In the genomic region with DNA sequence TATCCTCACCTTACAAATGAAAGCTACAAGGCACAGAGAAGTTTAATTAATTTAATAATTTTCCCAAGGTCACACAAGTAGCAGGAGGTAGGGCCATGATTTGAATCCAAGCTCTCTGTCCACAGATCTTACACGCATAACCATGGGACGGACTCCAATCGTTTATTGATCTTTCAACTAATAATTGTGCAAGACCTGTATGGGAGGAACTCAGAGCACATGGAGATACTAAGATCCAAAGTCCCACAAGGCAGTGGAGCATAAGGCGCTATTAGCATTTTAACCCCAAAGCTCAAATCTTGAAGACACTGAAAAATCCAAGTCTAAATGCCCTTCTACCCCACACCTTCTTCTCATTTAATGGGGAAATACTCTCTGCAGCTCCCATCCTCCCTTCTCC, we compare ENCODE assay signal across 22 cellular contexts.
DNase-seq lines count a peak whose midpoint lies in the region; ATAC-seq, FAIRE-seq and TF ChIP-seq lines count a peak whose summit lies in the region.
"Had no signal": no experiment of that assay in that cellular context is flagged by ENCODE, and none has a peak within 500 bp of the region (broad histone marks: within the 10 kb centered on the region; RNA-seq: fewer than 3 reads in every experiment).

No MANE protein-coding gene starts in this region.

- TF ChIP-seq CTCF in liver (IDR thresholded peaks at IDR 0.05; ENCODE audit: low read depth, low read length, missing input control) (no peak), HepG2 (CRISPR knock-in tag; IDR thresholded peaks at IDR 0.05) (no peak), neural crest cell (conservative IDR thresholded peaks at IDR 0.05) (no peak), GM13976 (IDR thresholded peaks at IDR 0.05; ENCODE audit: borderline replicate concordance, control extremely low read depth, extremely low read depth, insufficient read depth, missing control alignments) (no peak)

- DNase-seq in HepG2 (ENCODE audit: low spot score) = no peak
- DNase-seq in mesendoderm = no peak
- DNase-seq in neural crest cell (ENCODE audit: low read depth, low spot score) = no peak
- no peak for DNase-seq in activated T-cell treated with anti-CD3 and anti-CD28 coated beads for 4 hours
- DNase-seq in GDM1 (lab: John Stamatoyannopoulos, UW) = no peak
- DNase-seq in GM13976 (ENCODE audit: low spot score) = no peak
- DNase-seq: Calu3; CD4-positive, alpha-beta memory T cell; DND-41; EL; H7; HFFc6 had no signal

- no peaks in the 10 kb centered on the region for H3K79me1 ChIP-seq in mesendoderm (ENCODE audit: low read length)

- no peak overlapping the region for H2BK15ac ChIP-seq in mesendoderm (replicated peaks; ENCODE audit: low read depth)

- no peak for ATAC-seq in HepG2
- ATAC-seq: GM23338, HCT116 had no signal

- peaks cover 12% of the 10 kb centered on the region for H3K27me3 Mint-ChIP-seq in neural crest cell (ENCODE audit: low read depth)
- H3K27me3 Mint-ChIP-seq: IgD-negative memory B cell had no signal

- peaks cover 3% of the 10 kb centered on the region for H3K9me3 Mint-ChIP-seq in neural crest cell
- H3K9me3 Mint-ChIP-seq: GM23338 had no signal

- no peak for TF ChIP-seq EP300 in HepG2 (IDR thresholded peaks at IDR 0.05; ENCODE audit: low read depth in 2 of 2, low read length in 2 of 2)
- no peak for TF ChIP-seq EP300 in HepG2 (CRISPR knock-in tag; IDR thresholded peaks at IDR 0.05; ENCODE audit: borderline replicate concordance)

- no peak for FAIRE-seq in HepG2 (lab: Jason Lieb, UNC)
- FAIRE-seq: GM12891, GM18507, HTR-8/SVneo had no signal

- H2BK5ac ChIP-seq in mesendoderm (ENCODE audit: low read length) = peak overlapping the region; percentile 14

- H3K9ac ChIP-seq in liver (ENCODE audit: low read depth in 1 of 2, low read length in 2 of 2) (no peak overlapping the region), HepG2 (ENCODE audit: insufficient read depth, low read depth, low read length) (no peak overlapping the region), mesendoderm (ENCODE audit: low read length) (no peak overlapping the region)
- H3K9ac ChIP-seq: BLaER1 had no signal

- peak overlapping the region; percentile 56 for H3K56ac ChIP-seq in mesendoderm (ENCODE audit: low read length)

- no peak overlapping the region for H4K8ac ChIP-seq in mesendoderm (ENCODE audit: low read depth, low read length)

- H3K79me2 ChIP-seq in HepG2 (ENCODE audit: insufficient read depth, low read length) = no peaks in the 10 kb centered on the region
- H3K79me2 ChIP-seq in mesendoderm (ENCODE audit: control insufficient read depth, insufficient read depth, low read length) = no peaks in the 10 kb centered on the region

- BruUV-seq in HepG2 (replicated peaks; lab: Mats Ljungman, UMichigan) = no TSS peak

- H3K9me3 ChIP-seq in liver (ENCODE audit: control insufficient read depth in 4 of 4, low read length in 3 of 4) = no peaks in the 10 kb centered on the region
- no peaks in the 10 kb centered on the region for H3K9me3 ChIP-seq in HepG2 (ENCODE audit: low read length)
- H3K9me3 ChIP-seq: BLaER1 had no signal

- H3K4me3 Mint-ChIP-seq in neural crest cell = no peak overlapping the region
- H3K4me3 Mint-ChIP-seq: CD14-positive monocyte; CD4-positive, alpha-beta memory T cell; GM23338; HFFc6; IgD-negative memory B cell had no signal

- H3K36me3 ChIP-seq in liver (ENCODE audit: control insufficient read depth in 4 of 4, insufficient read depth in 3 of 4, low read depth in 1 of 4, low read length in 3 of 4) (no peaks in the 10 kb centered on the region), HepG2 (replicated peaks in 1 of 2; ENCODE audit: control insufficient read depth in 1 of 2, insufficient read depth in 2 of 2, low read length in 2 of 2) (no peaks in the 10 kb centered on the region), mesendoderm (ENCODE audit: control insufficient read depth, insufficient read depth, low read length) (no peaks in the 10 kb centered on the region)
- H3K36me3 ChIP-seq: BLaER1 had no signal

- H3K4me1 ChIP-seq in liver (ENCODE audit: control insufficient read depth in 4 of 4, insufficient read depth in 4 of 4, low read length in 3 of 4) (peaks cover 2 to 6% (median 4%) of the 10 kb centered on the region in 4 donors), HepG2 (ENCODE audit: insufficient read depth, low read length) (no peaks in the 10 kb centered on the region), mesendoderm (ENCODE audit: control insufficient read depth, low read depth, low read length) (peaks cover 16% of the 10 kb centered on the region)

- no peaks in the 10 kb centered on the region for H4K20me1 ChIP-seq in HepG2 (ENCODE audit: insufficient read depth, low read length)
- H4K20me1 ChIP-seq: BLaER1 had no signal

- no peak for TF ChIP-seq POLR2A in HepG2 (IDR thresholded peaks at IDR 0.05; ENCODE audit: insufficient read depth in 1 of 2, low read depth in 2 of 2, low read length in 2 of 2)

- WGBS in liver = 36% methylated on average over 4 of the region's 4 CpGs
- whole genome bisulfite sequencing in HepG2 (ENCODE audit: low lambda C conversion rate) = 38% methylated on average over 4 of the region's 4 CpGs
- WGBS in mesendoderm (ENCODE audit: extremely low coverage, insufficient coverage, low lambda C conversion rate) = no CpG with 5 or more reads among the region's 4 CpGs

- H3K36me3 Mint-ChIP-seq in neural crest cell (ENCODE audit: low read depth) = no peaks in the 10 kb centered on the region
- H3K36me3 Mint-ChIP-seq: CD14-positive monocyte; CD4-positive, alpha-beta memory T cell had no signal

- peaks cover 15% of the 10 kb centered on the region for H3K4me1 Mint-ChIP-seq in neural crest cell
- H3K4me1 Mint-ChIP-seq: CD14-positive monocyte; CD4-positive, alpha-beta memory T cell; IgD-negative memory B cell had no signal

- POLR2A ChIA-PET in HepG2 (lab: Yijun Ruan, JAX) = no interaction called here

- H2BK120ac ChIP-seq in mesendoderm (ENCODE audit: low read depth, low read length) = no peak overlapping the region

- no peak overlapping the region for H3K27ac ChIP-seq in liver (ENCODE audit: low read depth in 1 of 2, low read length in 2 of 2)
- H3K27ac ChIP-seq in HepG2 (ENCODE audit: extremely low read length, insufficient read depth, low read length) = no peak overlapping the region
- H3K27ac ChIP-seq in mesendoderm (ENCODE audit: low read depth, low read length) = no peak overlapping the region
- H3K27ac ChIP-seq: 22Rv1, BLaER1 had no signal

- no peak overlapping the region for H4K5ac ChIP-seq in mesendoderm (ENCODE audit: low read length)

- no peak overlapping the region for H2AK5ac ChIP-seq in mesendoderm (ENCODE audit: low read length)

- CTCF ChIA-PET in HepG2 (lab: Yijun Ruan, JAX; ENCODE audit: low intra/inter-chr PET ratio, low total read pairs) = no interaction called here

- TF ChIP-seq RAD21 in liver (IDR thresholded peaks at IDR 0.05) = peak; percentile 26 to 59
- TF ChIP-seq RAD21 in HepG2 (CRISPR knock-in tag; IDR thresholded peaks at IDR 0.05) = no peak

- H3K27ac Mint-ChIP-seq in neural crest cell (ENCODE audit: unreplicated experiment) = peak overlapping the region; percentile 51
- H3K27ac Mint-ChIP-seq: CD14-positive monocyte; CD4-positive, alpha-beta memory T cell; GM23338; HFFc6 had no signal

- in situ Hi-C loops in HepG2 (cut with HindIII; ENCODE audit: extremely low pct_ligation_motif_present, low pct_unique_long_range_greater_than_20kb) = no loop called here
- in situ Hi-C loops in GM13976 (cut with MboI; ENCODE audit: low sequenced_read_pairs, unreplicated experiment) = no loop called here

- H2AFZ ChIP-seq in HepG2 (ENCODE audit: low read length) = no peak overlapping the region

- H3K4ac ChIP-seq in mesendoderm (ENCODE audit: low read depth, low read length) = no peak overlapping the region

- H3K4me2 ChIP-seq in HepG2 (ENCODE audit: low read depth, low read length) (no peak overlapping the region), mesendoderm (ENCODE audit: low read length) (no peak overlapping the region)
- H3K4me2 ChIP-seq: BLaER1, GM23338 had no signal

- H3K4me3 ChIP-seq in liver (ENCODE audit: low read depth in 1 of 3, low read length in 3 of 3) (no peak overlapping the region), HepG2 (replicated peaks in 1 of 3; ENCODE audit: insufficient read depth in 1 of 3, low read depth in 2 of 3, low read length in 3 of 3) (no peak overlapping the region), mesendoderm (ENCODE audit: low read length) (no peak overlapping the region)
- H3K4me3 ChIP-seq: BLaER1, GM23338 had no signal

- no peak overlapping the region for H3K23ac ChIP-seq in mesendoderm (ENCODE audit: low read length)

- no peaks in the 10 kb centered on the region for H3K27me3 ChIP-seq in liver (ENCODE audit: control insufficient read depth in 4 of 4, insufficient read depth in 4 of 4, low read length in 3 of 4)
- H3K27me3 ChIP-seq in HepG2 (ENCODE audit: control insufficient read depth in 1 of 2, insufficient read depth in 2 of 2, low read length in 2 of 2) = peaks cover 1 to 12% of the 10 kb centered on the region in 2 experiments; a peak in 3 of 5 replicates
- H3K27me3 ChIP-seq in mesendoderm (ENCODE audit: insufficient read depth, low read length, poor library complexity) = no peaks in the 10 kb centered on the region
- H3K27me3 ChIP-seq: BLaER1 had no signal

- no peak overlapping the region for H3K18ac ChIP-seq in mesendoderm (ENCODE audit: low read length)

- intact Hi-C loops in HepG2 (cut with micrococcal nuclease; ENCODE audit: unreplicated experiment) = no loop called here

TF ChIP-seq in liver, 16 proteins besides CTCF, POLR2A, EP300 and RAD21 (continues in another document):
- peak; percentile 74 for TF ChIP-seq SP1 (IDR thresholded peaks at IDR 0.05)
- no peak for TF ChIP-seq GABPA (IDR thresholded peaks at IDR 0.05 in 1 of 2, conservative IDR thresholded peaks at IDR 0.05 in 1 of 2)

TF ChIP-seq in HepG2, 621 proteins besides CTCF, POLR2A, EP300 and RAD21:
- no peak for TF ChIP-seq PRMT3 (CRISPR knock-in tag; IDR thresholded peaks at IDR 0.05; ENCODE audit: borderline replicate concordance, low read depth)
- TF ChIP-seq ZNF446 (CRISPR knock-in tag; IDR thresholded peaks at IDR 0.05) = no peak
- no peak for TF ChIP-seq ZNF234 (CRISPR knock-in tag; conservative IDR thresholded peaks at IDR 0.05)
- TF ChIP-seq CAMTA2 (CRISPR knock-in tag; IDR thresholded peaks at IDR 0.05; ENCODE audit: borderline replicate concordance) = no peak
- no peak for TF ChIP-seq TMF1 (CRISPR knock-in tag; IDR thresholded peaks at IDR 0.05; ENCODE audit: low read depth)
- no peak for TF ChIP-seq PCBP1 (IDR thresholded peaks at IDR 0.05; ENCODE audit: borderline replicate concordance, low read depth, low read length)
